6 cellular contexts compared by ENCODE assay signal in genomic region chr1:156750191-156750931, GRCh38. TPM values are rescaled to one million over a fixed set of nuclear protein-coding genes. Genes with fewer than 3 reads are reported as not detected.
DNase-seq lines count a peak whose midpoint lies in the region; ATAC-seq and TF ChIP-seq lines count a peak whose summit lies in the region.

No MANE protein-coding gene starts in this region.

- H3K27ac ChIP-seq in HUES64 (ENCODE audit: low read depth, low read length) (peak overlapping the region; percentile 85), hepatocyte (peak overlapping the region; percentile 100), stomach smooth muscle (ENCODE audit: low read length) (peak overlapping the region; percentile 99)

- H3K4me1 ChIP-seq in HUES64 (ENCODE audit: insufficient read depth, low read length) (peaks cover 44% of the 10 kb centered on the region), hepatocyte (ENCODE audit: insufficient read depth) (peaks cover 47% of the 10 kb centered on the region), stomach smooth muscle (ENCODE audit: control insufficient read depth, insufficient read depth, low read length) (peaks cover 57% of the 10 kb centered on the region)

- 4% methylated on average over 16 of the region's 16 CpGs for WGBS in HUES64
- WGBS in hepatocyte (ENCODE audit: low lambda C conversion rate, missing lambda C conversion rate): 4% methylated on average over 16 of the region's 16 CpGs

- ATAC-seq in WTC11: no peak
- ATAC-seq in HG02938 (IDR thresholded peaks at IDR 0.05; ENCODE audit: unreplicated experiment): no peak

- peaks cover 6% of the 10 kb centered on the region; the same call in 1 of the 2 replicates for H3K36me3 Mint-ChIP-seq in WTC11

- peak overlapping the region; percentile 94 for H3K27ac Mint-ChIP-seq in WTC11

- peaks cover 74% of the 10 kb centered on the region for H3K79me2 ChIP-seq in hepatocyte

- H3K9ac ChIP-seq in HUES64 (ENCODE audit: low read depth, low read length) (peak overlapping the region; percentile 95), stomach smooth muscle (ENCODE audit: low read length in 2 of 2) (peak overlapping the region; percentile 94 to 95)

- H3K27me3 ChIP-seq in HUES64 (ENCODE audit: insufficient read depth, low read length) (no peaks in the 10 kb centered on the region), hepatocyte (no peaks in the 10 kb centered on the region), stomach smooth muscle (ENCODE audit: control insufficient read depth in 1 of 2, insufficient read depth in 2 of 2, low read length in 2 of 2) (no peaks in the 10 kb centered on the region)

- no peaks in the 10 kb centered on the region for H3K9me3 Mint-ChIP-seq in WTC11

- no peaks in the 10 kb centered on the region for H3K9me2 ChIP-seq in hepatocyte (replicated peaks; ENCODE audit: insufficient read depth)

- no peaks in the 10 kb centered on the region for H4K20me1 ChIP-seq in hepatocyte (ENCODE audit: insufficient read depth, poor library complexity, severe bottlenecking)

- POLR2A ChIA-PET in WTC11 (lab: Charles Lee): interaction anchor here (2.3 kb wide), 2 partner anchors 10 to 22 kb away, joined by 14 to 36 read pairs; partner anchors contain the start of genes ISG20L2, METTL25B and MRPL24

- H3K4me3 ChIP-seq in HUES64 (ENCODE audit: low read length) (peak overlapping the region; percentile 93), hepatocyte (peak overlapping the region; percentile 50), stomach smooth muscle (ENCODE audit: low read length in 2 of 2) (peak overlapping the region; percentile 64 to 95)

- H3K27me3 Mint-ChIP-seq in WTC11 (ENCODE audit: low read depth): no peaks in the 10 kb centered on the region; the same call in 1 of the 2 replicates

- H3K36me3 ChIP-seq in HUES64 (ENCODE audit: insufficient read depth, low read length) (peaks cover 5% of the 10 kb centered on the region; the same call in 1 of the 2 replicates), hepatocyte (replicated peaks; ENCODE audit: insufficient read depth, low read depth) (no peaks in the 10 kb centered on the region), stomach smooth muscle (ENCODE audit: control insufficient read depth in 2 of 2, insufficient read depth in 2 of 2, low read length in 2 of 2) (no peaks in the 10 kb centered on the region)

- TF ChIP-seq CTCF in WTC11 (IDR thresholded peaks at IDR 0.05) (no peak), hepatocyte (IDR thresholded peaks at IDR 0.05; ENCODE audit: poor library complexity) (no peak)

- H3K4me3 Mint-ChIP-seq in WTC11: peak overlapping the region; percentile 94

- DNase-seq in WTC11 (ENCODE audit: low spot score) (no peak), hepatocyte (ENCODE audit: low spot score) (peak; percentile 67), iPS-NIHi11 (ENCODE audit: low spot score) (no peak)

- CTCF ChIA-PET in WTC11 (lab: Charles Lee): interaction anchor here (1.0 to 4.6 kb wide), 4 partner anchors 24 to 137 kb away, joined by 3 to 43 read pairs (median 24); partner anchors contain the start of gene NTRK1

- H3K9me3 ChIP-seq in HUES64 (ENCODE audit: insufficient read depth, low read depth, low read length) (no peaks in the 10 kb centered on the region), hepatocyte (ENCODE audit: low read depth) (no peaks in the 10 kb centered on the region), stomach smooth muscle (ENCODE audit: control insufficient read depth in 2 of 2, low read length in 2 of 2) (no peaks in the 10 kb centered on the region)

- peak overlapping the region; percentile 94 for H3K4me2 ChIP-seq in hepatocyte

- no peak overlapping the region for H2AFZ ChIP-seq in hepatocyte

- H3K4me1 Mint-ChIP-seq in WTC11: peaks cover 56% of the 10 kb centered on the region

TF ChIP-seq in WTC11, 78 proteins besides CTCF, POLR2A, EP300 and RAD21:
- TF ChIP-seq NR2C2 (CRISPR knock-in tag; IDR thresholded peaks at IDR 0.05) (no peak), TEAD1 (CRISPR knock-in tag; IDR thresholded peaks at IDR 0.05) (peak; percentile 25; the same call in 1 of the 2 replicates)

RNA-seq across cellular contexts. Expression of gene HDGF, which starts 1.1 kb away (rescaled TPM):
- polyA plus RNA-seq in HUES64 (2013, experiment 1 of 2): 256 TPM
- 262 TPM for polyA plus RNA-seq in HUES64 (2013, experiment 2 of 2)
- total RNA-seq in WTC11 (2021): 301 to 339 TPM (median 318 TPM) in 3 replicates
- 160 and 192 TPM in 2 replicates for total RNA-seq in hepatocyte
- 153 and 166 TPM in 2 replicates for polyA plus RNA-seq in hepatocyte

RNA-seq across cellular contexts. Expression of gene MRPL24, which starts 9.5 kb away (rescaled TPM):
- 28.7 TPM for polyA plus RNA-seq in HUES64 (2013, experiment 1 of 2)
- 31.2 TPM for polyA plus RNA-seq in HUES64 (2013, experiment 2 of 2)
- total RNA-seq in WTC11 (2021): 35.1 to 37.4 TPM (median 35.2 TPM) in 3 replicates
- total RNA-seq in hepatocyte: 40.4 and 44.9 TPM in 2 replicates
- 61.9 and 64.1 TPM in 2 replicates for polyA plus RNA-seq in hepatocyte

RNA-seq across cellular contexts. Expression of gene PRCC, which starts 17.0 kb away (rescaled TPM):
- polyA plus RNA-seq in HUES64 (2013, experiment 1 of 2): 84.7 TPM
- 76.6 TPM for polyA plus RNA-seq in HUES64 (2013, experiment 2 of 2)
- 97.4 to 98.5 TPM (median 98.0 TPM) in 3 replicates for total RNA-seq in WTC11 (2021)
- 35.9 and 45.0 TPM in 2 replicates for total RNA-seq in hepatocyte
- polyA plus RNA-seq in hepatocyte: 85.2 and 108 TPM in 2 replicates

RNA-seq across cellular contexts. Expression of gene ISG20L2, which starts 21.8 kb away (rescaled TPM):
- 44.6 TPM for polyA plus RNA-seq in HUES64 (2013, experiment 1 of 2)
- 37.2 TPM for polyA plus RNA-seq in HUES64 (2013, experiment 2 of 2)
- total RNA-seq in WTC11 (2021): 37.2 to 43.8 TPM (median 42.2 TPM) in 3 replicates
- total RNA-seq in hepatocyte: 22.4 and 27.5 TPM in 2 replicates
- 13.5 and 16.4 TPM in 2 replicates for polyA plus RNA-seq in hepatocyte

RNA-seq across cellular contexts. Expression of gene METTL25B, which starts 22.1 kb away (rescaled TPM):
- polyA plus RNA-seq in HUES64 (2013, experiment 1 of 2): 15.7 TPM
- polyA plus RNA-seq in HUES64 (2013, experiment 2 of 2): 22.1 TPM
- total RNA-seq in WTC11 (2021): 32.0 to 41.0 TPM (median 37.9 TPM) in 3 replicates
- total RNA-seq in hepatocyte: 20.6 and 21.8 TPM in 2 replicates
- 22.6 and 24.7 TPM in 2 replicates for polyA plus RNA-seq in hepatocyte
